ENCODE assay signal across 10 cellular contexts in the genomic region with DNA sequence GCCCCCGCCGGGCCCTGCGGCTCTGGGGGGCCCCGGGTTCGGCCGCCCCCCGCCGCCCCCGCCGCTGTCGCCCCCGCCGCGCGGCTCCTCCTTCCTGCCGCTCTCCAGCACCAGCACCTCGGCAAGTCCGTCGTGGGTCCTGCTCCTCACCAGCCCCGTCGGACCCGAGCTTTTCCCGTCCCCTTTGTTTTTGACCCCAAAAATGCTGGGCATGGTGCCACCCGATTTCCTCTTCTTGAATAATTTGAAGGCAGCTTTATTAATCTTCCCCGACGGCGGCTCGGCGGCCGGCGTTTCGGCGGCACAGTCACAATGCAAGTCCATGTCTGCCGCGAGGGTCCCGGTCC. TPM values are rescaled to one million over a fixed set of nuclear protein-coding genes. Genes with fewer than 3 reads are reported as not detected.
DNase-seq lines count a peak whose midpoint lies in the region; TF ChIP-seq lines count a peak whose summit lies in the region.
"Had no signal": no experiment of that assay in that cellular context is flagged by ENCODE, and none has a peak within 500 bp of the region (broad histone marks: within the 10 kb centered on the region; RNA-seq: fewer than 3 reads in every experiment).

No MANE protein-coding gene starts in this region.

- H3K27ac Mint-ChIP-seq in MCF 10A (ENCODE audit: low read depth, unreplicated experiment) = no peak overlapping the region

- peak overlapping the region; percentile 55 for H3K4me3 Mint-ChIP-seq in MCF 10A (ENCODE audit: unreplicated experiment)

- H3K27ac ChIP-seq in left ventricle myocardium inferior (replicated peaks) (no peak overlapping the region), muscle layer of colon (ENCODE audit: low read depth, low read length) (no peak overlapping the region)

- TF ChIP-seq CTCF in left ventricle myocardium inferior (IDR thresholded peaks at IDR 0.05; ENCODE audit: borderline replicate concordance) (no peak), MCF 10A (IDR thresholded peaks at IDR 0.05; ENCODE audit: unreplicated experiment) (no peak)

- peak overlapping the region; percentile 55 for H3K4me3 ChIP-seq in left ventricle myocardium inferior
- peak overlapping the region; percentile 21 to 39 for H3K4me3 ChIP-seq in muscle layer of colon (ENCODE audit: low read depth in 1 of 2, low read length in 2 of 2)

- intact Hi-C loops in left ventricle myocardium inferior (cut with micrococcal nuclease) = no loop called here
- intact Hi-C loops in cardiac septum (cut with DNase I) = no loop called here
- intact Hi-C loops in MCF 10A (cut with micrococcal nuclease) = no loop called here

- BruUV-seq in MCF 10A (replicated peaks; lab: Mats Ljungman, UMichigan) = no TSS peak

- H3K9ac ChIP-seq in muscle layer of colon (ENCODE audit: low read length) = no peak overlapping the region

- CTCF ChIA-PET in MCF 10A (lab: Yijun Ruan, JAX) = interaction anchor here (0.9 kb wide), 1 partner anchor 9 kb away, joined by 3 read pairs; no protein-coding TSS in a partner anchor

- peaks cover 89% of the 10 kb centered on the region for H3K27me3 ChIP-seq in left ventricle myocardium inferior (ENCODE audit: low read depth)
- peaks cover 19 to 35% of the 10 kb centered on the region in 2 donors for H3K27me3 ChIP-seq in muscle layer of colon (ENCODE audit: control insufficient read depth in 1 of 2, insufficient read depth in 2 of 2, low read length in 2 of 2)

- DNase-seq in left ventricle myocardium inferior (no peak), cardiac septum (ENCODE audit: low spot score) (no peak), MCF 10A (ENCODE audit: unreplicated experiment) (no peak), ureter (ENCODE audit: low spot score) (peak; percentile 36), HCEC 1CT (no peak), COLO668 (lab: John Stamatoyannopoulos, UW; ENCODE audit: unreplicated experiment) (no peak), NK-92 (lab: John Stamatoyannopoulos, UW; ENCODE audit: unreplicated experiment) (no peak)

- no peaks in the 10 kb centered on the region for H3K36me3 Mint-ChIP-seq in MCF 10A (ENCODE audit: insufficient read depth, unreplicated experiment)

- peaks cover 42% of the 10 kb centered on the region for H3K27me3 Mint-ChIP-seq in MCF 10A (ENCODE audit: insufficient read depth, unreplicated experiment)

- H3K4me1 ChIP-seq in left ventricle myocardium inferior = peaks cover 16% of the 10 kb centered on the region
- peaks cover 5% of the 10 kb centered on the region for H3K4me1 ChIP-seq in muscle layer of colon (ENCODE audit: insufficient read depth, low read length)

- POLR2A ChIA-PET in MCF 10A (lab: Yijun Ruan, JAX) = no interaction called here

- H3K9me3 ChIP-seq in left ventricle myocardium inferior (replicated peaks) = no peaks in the 10 kb centered on the region
- H3K9me3 ChIP-seq in muscle layer of colon (ENCODE audit: low read length) = no peaks in the 10 kb centered on the region

- peaks cover 17% of the 10 kb centered on the region for H3K4me1 Mint-ChIP-seq in MCF 10A (ENCODE audit: insufficient read depth, unreplicated experiment)

- no peaks in the 10 kb centered on the region for H3K9me3 Mint-ChIP-seq in MCF 10A (ENCODE audit: unreplicated experiment)

- H3K36me3 ChIP-seq in left ventricle myocardium inferior (no peaks in the 10 kb centered on the region), muscle layer of colon (ENCODE audit: insufficient read depth, low read length) (no peaks in the 10 kb centered on the region)

RNA-seq across cellular contexts. Expression of gene AMER2, which starts 0.9 kb away (rescaled TPM):
- total RNA-seq in left ventricle myocardium inferior (not detected), cardiac septum (not detected), MCF 10A (2022) (not detected in 2 replicates), ureter (not detected)
- total RNA-seq: bronchial epithelial cell, LHCN-M2 had no signal
